Comparison of ENCODE assay signal across 1 cellular context in genomic region chr4:25872851-25873631, GRCh38.
TF ChIP-seq lines count a peak whose summit lies in the region.

No MANE protein-coding gene starts in this region.

TF ChIP-seq in HepG2, 621 proteins besides CTCF, POLR2A, EP300 and RAD21:
- TF ChIP-seq ZNF883 (CRISPR knock-in tag; IDR thresholded peaks at IDR 0.05; ENCODE audit: not compliant biosample characterization) (no peak), ZBTB20 (CRISPR knock-in tag; IDR thresholded peaks at IDR 0.05; ENCODE audit: borderline replicate concordance, low read depth) (no peak), FOXO4 (CRISPR knock-in tag; conservative IDR thresholded peaks at IDR 0.05) (no peak), SOX13 (IDR thresholded peaks at IDR 0.05) (no peak), SOX13 (CRISPR knock-in tag; conservative IDR thresholded peaks at IDR 0.05 in 1 of 2, IDR thresholded peaks at IDR 0.05 in 1 of 2) (no peak)
